Comparison of ENCODE assay signal across 24 cellular contexts in genomic region chr7:1219516-1219915, GRCh38. TPM values are rescaled to one million over a fixed set of nuclear protein-coding genes. Genes with fewer than 3 reads are reported as not detected.
"Had no signal": no experiment of that assay in that cellular context is flagged by ENCODE, and none has a peak within 500 bp of the region (broad histone marks: within the 10 kb centered on the region; RNA-seq: fewer than 3 reads in every experiment).

No MANE protein-coding gene starts in this region.

- H3K9me3 ChIP-seq: body of pancreas, tibial artery had no signal

- H3K27ac ChIP-seq: body of pancreas, epithelial cell of prostate, tibial artery, VCaP had no signal

- H3K4me3 Mint-ChIP-seq: activated naive CD8-positive, alpha-beta T cell treated with anti-CD3 and anti-CD28 coated beads, Interleukin-2, amount 10 ng/mL, durations not matched to agents 7 days and 5 days; effector memory CD8-positive, alpha-beta T cell; natural killer cell had no signal

- H3K4me1 Mint-ChIP-seq: activated naive CD8-positive, alpha-beta T cell treated with anti-CD3 and anti-CD28 coated beads, Interleukin-2, amount 10 ng/mL, durations not matched to agents 7 days and 5 days; natural killer cell had no signal

- H3K36me3 Mint-ChIP-seq: activated naive CD8-positive, alpha-beta T cell treated with anti-CD3 and anti-CD28 coated beads, Interleukin-2, amount 10 ng/mL, durations not matched to agents 7 days and 5 days; natural killer cell had no signal

- H3K27ac Mint-ChIP-seq: activated naive CD8-positive, alpha-beta T cell treated with anti-CD3 and anti-CD28 coated beads, Interleukin-2, amount 10 ng/mL, durations not matched to agents 7 days and 5 days; effector memory CD8-positive, alpha-beta T cell; natural killer cell had no signal

- H3K9me3 Mint-ChIP-seq: activated naive CD8-positive, alpha-beta T cell treated with anti-CD3 and anti-CD28 coated beads, Interleukin-2, amount 10 ng/mL, durations not matched to agents 7 days and 5 days; effector memory CD8-positive, alpha-beta T cell; natural killer cell had no signal

- H3K4me3 ChIP-seq: body of pancreas, lung, tibial artery had no signal

- H3K36me3 ChIP-seq: tibial artery had no signal

- DNase-seq: activated CD4-positive, alpha-beta T cell treated with anti-CD3 and anti-CD28 coated beads for 1 hour; activated CD4-positive, alpha-beta T cell treated with anti-CD3 and anti-CD28 coated beads, Interleukin-2, amount 50 U/mL, for 4 hours; activated naive CD8-positive, alpha-beta T cell treated with anti-CD3 and anti-CD28 coated beads, Interleukin-2, amount 10 ng/mL, durations not matched to agents 7 days and 5 days; activated T-cell treated with anti-CD3 and anti-CD28 coated beads for 4 hours; body of pancreas; effector memory CD8-positive, alpha-beta T cell; foreskin fibroblast; natural killer cell; stimulated activated CD4-positive, alpha-beta T cell treated with anti-CD3 and anti-CD28 coated beads, Interleukin-2, amount 100 ng/mL, for 24 hours; stimulated activated naive CD4-positive, alpha-beta T cell treated with Interleukin-2 at 50 U/mL for 16 hours; T-helper 2 cell; tibial artery had no signal

- ATAC-seq: body of pancreas; effector memory CD8-positive, alpha-beta T cell; left lobe of liver; natural killer cell had no signal

RNA-seq across cellular contexts. Expression of gene UNCX, which starts 13.2 kb away (rescaled TPM):
- total RNA-seq: activated naive CD8-positive, alpha-beta T cell treated with anti-CD3 and anti-CD28 coated beads, Interleukin-2, amount 10 ng/mL, durations not matched to agents 7 days and 5 days; body of pancreas; cardiac septum; dermis microvascular lymphatic vessel endothelial cell; glomerular endothelial cell; left lobe of liver; lung; natural killer cell; posterior vena cava; skeletal muscle tissue; subcutaneous adipose tissue; urinary bladder had no signal
- polyA plus RNA-seq: keratinocyte, lung, urinary bladder had no signal
